In genomic region chr10:79071535-79071923, GRCh38 we compare ENCODE assay signal across 9 cellular contexts. TPM values are rescaled to one million over a fixed set of nuclear protein-coding genes. Genes with fewer than 3 reads are reported as not detected.
A peak's percentile ranks its signal among the peaks of the same experiment; 100 is the strongest.
DNase-seq lines count a peak whose midpoint lies in the region; ATAC-seq and TF ChIP-seq lines count a peak whose summit lies in the region.
"Had no signal": no experiment of that assay in that cellular context is flagged by ENCODE, and none has a peak within 500 bp of the region (broad histone marks: within the 10 kb centered on the region; RNA-seq: fewer than 3 reads in every experiment).

No MANE protein-coding gene starts in this region.

- no peaks in the 10 kb centered on the region for H3K9me3 ChIP-seq in CD4-positive, CD25-positive, alpha-beta regulatory T cell (ENCODE audit: control insufficient read depth in 2 of 2, low read length in 2 of 2)
- H3K9me3 ChIP-seq in SJSA1 (replicated peaks) (peaks cover 7% of the 10 kb centered on the region; the same call in 1 of the 2 replicates), esophagus squamous epithelium (no peaks in the 10 kb centered on the region), ovary (no peaks in the 10 kb centered on the region)

- no peak overlapping the region for H3K4me3 ChIP-seq in CD4-positive, CD25-positive, alpha-beta regulatory T cell (ENCODE audit: low read depth, low read length)
- H3K4me3 ChIP-seq in SJSA1 (peak overlapping the region; percentile 98), esophagus squamous epithelium (peak overlapping the region; percentile 84 to 96 (median 86)), ovary (peak overlapping the region; percentile 56)

- no peak overlapping the region for H3K27ac ChIP-seq in CD4-positive, CD25-positive, alpha-beta regulatory T cell (ENCODE audit: insufficient read depth, low read length, poor library complexity, severe bottlenecking)
- H3K27ac ChIP-seq in SJSA1 (0 out of 2 replicates have a peak overlapping the region, but pooled peaks have one; percentile 8), esophagus squamous epithelium (peak overlapping the region; percentile 97 to 100 (median 98)), ovary (peak overlapping the region in 1 of 2 donors; percentile 86)

- DNase-seq in CD4-positive, CD25-positive, alpha-beta regulatory T cell: no peak
- DNase-seq in SJSA1 (ENCODE audit: low read depth in 1 of 2, low spot score in 2 of 2) (no peak), esophagus squamous epithelium (lab: John Stamatoyannopoulos, UW) (no peak), ovary (no peak), ecto neural progenitor cell (ENCODE audit: low spot score) (no peak), NCI-H146 (lab: John Stamatoyannopoulos, UW) (no peak), AG20443 (ENCODE audit: low spot score) (no peak)
- no peak for DNase-seq in effector CD8-positive, alpha-beta T cell (lab: John Stamatoyannopoulos, UW)
- DNase-seq: NCI-H1436 had no signal

- peak overlapping the region in 1 of 3 donors; percentile 71 for H3K27ac Mint-ChIP-seq in CD4-positive, CD25-positive, alpha-beta regulatory T cell

- peaks cover 0 to 2% (median 0%) of the 10 kb centered on the region in 7 donors for H3K9me3 Mint-ChIP-seq in CD4-positive, CD25-positive, alpha-beta regulatory T cell

- TF ChIP-seq EP300 in ovary (IDR thresholded peaks at IDR 0.05): no peak

- WGBS in esophagus squamous epithelium, 2 donors: 5 to 11% methylated on average over 5 to 7 of the region's 8 CpGs
- WGBS in ovary, 3 donors: 7 to 11% (median 9%) methylated on average over 8 of the region's 8 CpGs

- H3K4me3 Mint-ChIP-seq in CD4-positive, CD25-positive, alpha-beta regulatory T cell: peak overlapping the region; percentile 80 to 90 (median 84)

- no peaks in the 10 kb centered on the region for H3K36me3 ChIP-seq in CD4-positive, CD25-positive, alpha-beta regulatory T cell (ENCODE audit: control insufficient read depth, insufficient read depth, low read length)
- H3K36me3 ChIP-seq in SJSA1 (peaks cover 31% of the 10 kb centered on the region), esophagus squamous epithelium (no peaks in the 10 kb centered on the region), ovary (no peaks in the 10 kb centered on the region)

- peaks cover 0 to 68% (median 22%) of the 10 kb centered on the region in 4 donors for H3K4me1 Mint-ChIP-seq in CD4-positive, CD25-positive, alpha-beta regulatory T cell

- H3K27me3 ChIP-seq in CD4-positive, CD25-positive, alpha-beta regulatory T cell (ENCODE audit: control insufficient read depth, insufficient read depth, low read length): no peaks in the 10 kb centered on the region
- H3K27me3 ChIP-seq in SJSA1 (replicated peaks) (no peaks in the 10 kb centered on the region), esophagus squamous epithelium (no peaks in the 10 kb centered on the region), ovary (no peaks in the 10 kb centered on the region)

- peaks cover 15% of the 10 kb centered on the region for H3K27me3 Mint-ChIP-seq in CD4-positive, CD25-positive, alpha-beta regulatory T cell

- no peak for TF ChIP-seq POLR2A in esophagus squamous epithelium (IDR thresholded peaks at IDR 0.05)
- no peak for TF ChIP-seq POLR2A in ovary (IDR thresholded peaks at IDR 0.05)

- no peak for TF ChIP-seq CTCF in esophagus squamous epithelium (IDR thresholded peaks at IDR 0.05)
- TF ChIP-seq CTCF in ovary (IDR thresholded peaks at IDR 0.05): no peak

- H3K36me3 Mint-ChIP-seq in CD4-positive, CD25-positive, alpha-beta regulatory T cell: no peaks in the 10 kb centered on the region

- intact Hi-C loops in esophagus squamous epithelium (cut with DNase I): no loop called here
- intact Hi-C loops in ovary (cut with DNase I): loop anchor here in 3 of 4 donors (2.0 to 5.0 kb wide), 2 partner anchors 76 to 111 kb away; no protein-coding TSS in a partner anchor

- no peak for ATAC-seq in CD4-positive, CD25-positive, alpha-beta regulatory T cell (ENCODE audit: low read depth in 2 of 2)

- H3K4me1 ChIP-seq in CD4-positive, CD25-positive, alpha-beta regulatory T cell (ENCODE audit: control insufficient read depth, insufficient read depth, low read length, poor library complexity, severe bottlenecking): peaks cover 34% of the 10 kb centered on the region
- peaks cover 72% of the 10 kb centered on the region for H3K4me1 ChIP-seq in SJSA1 (replicated peaks)
- peaks cover 58 to 74% (median 63%) of the 10 kb centered on the region in 3 donors for H3K4me1 ChIP-seq in esophagus squamous epithelium
- H3K4me1 ChIP-seq in ovary (ENCODE audit: insufficient read depth): peaks cover 35% of the 10 kb centered on the region

RNA-seq across cellular contexts. Expression of gene ZMIZ1, which starts 2.8 kb away (rescaled TPM):
- 34.8 TPM for total RNA-seq in CD4-positive, CD25-positive, alpha-beta regulatory T cell
- 1 to 10 TPM; 1.5 to 2.3 (median 1.9) TPM for polyA plus RNA-seq in CD4-positive, CD25-positive, alpha-beta regulatory T cell
- total RNA-seq in SJSA1 (2014; rRNA removed; shearing (Covaris generic)): 13.5 and 22.3 TPM in 2 replicates
- total RNA-seq in esophagus squamous epithelium (10 to 100 TPM; 28.2 to 79.5 (median 40.4) TPM), ovary (100 to 1,000 TPM in 2 of 7 donors, 10 to 100 TPM in 5; 30.3 to 117 (median 86.3) TPM)
- 10 to 100 TPM; 36.5 to 40.3 TPM for polyA plus RNA-seq in ovary
